ENCODE assay signal across 16 cellular contexts in the genomic region with DNA sequence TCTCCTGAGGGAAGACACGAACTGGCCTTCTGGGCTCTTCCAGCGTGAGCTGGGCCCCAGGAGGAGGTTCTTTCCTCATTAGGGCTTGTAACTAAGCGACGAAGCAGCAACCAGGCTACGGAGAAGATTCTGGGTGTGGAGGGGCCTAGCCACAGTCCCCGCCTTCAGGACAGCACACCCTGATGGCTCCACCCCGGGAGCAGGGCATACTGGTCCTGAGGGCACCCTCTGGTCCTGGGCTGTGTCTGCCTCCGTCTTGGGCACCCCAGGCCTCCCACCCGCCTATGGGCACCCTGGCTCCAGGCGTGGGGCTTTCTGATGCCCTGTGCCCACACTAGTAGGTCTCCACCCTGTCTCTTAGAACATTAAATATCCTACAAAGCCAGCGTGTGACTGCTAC.
"Had no signal": no experiment of that assay in that cellular context is flagged by ENCODE, and none has a peak within 500 bp of the region (broad histone marks: within the 10 kb centered on the region; RNA-seq: fewer than 3 reads in every experiment).

No MANE protein-coding gene starts in this region.

- H3K4me3 ChIP-seq: spleen, tibial nerve had no signal

- H3K36me3 ChIP-seq: spleen, tibial nerve had no signal

- H3K4me3 Mint-ChIP-seq: activated CD8-positive, alpha-beta T cell treated with anti-CD3 and anti-CD28 coated beads, Interleukin-2, amount 10 ng/mL, durations not matched to agents 7 days and 5 days; activated T-helper 1 cell treated with anti-CD3 and anti-CD28 coated beads, Interleukin-12 subunit alpha, Interleukin-12 subunit beta, Interleukin-2, Interleukin-4 antibody, amounts not matched to agents 30 ng/mL and 10 ng/mL and 1 ng/mL, durations not matched to agents 14 hours and 24 hours and 36 hours; central memory CD8-positive, alpha-beta T cell; dendritic cell treated with granulocyte-macrophage colony-stimulating factor and Interleukin-4, amounts not matched to agents 40 ng/mL and 50 ng/mL, for 4 days; effector memory CD8-positive, alpha-beta T cell; nephron; stimulated activated naive B cell treated with anti-CD40 and anti-IgM and Interleukin-4, amounts not matched to agents 10 μg/mL and 1 μg/mL and 100 μg/mL, for 72 hours; T-helper 1 cell treated with Interleukin-12 subunit alpha and Interleukin-12 subunit beta and Interleukin-4 antibody, amounts not matched to agents 30 μg/mL and 1 μg/mL, for 36 hours had no signal

- H3K4me1 Mint-ChIP-seq: central memory CD8-positive, alpha-beta T cell; stimulated activated naive B cell treated with anti-CD40 and anti-IgM and Interleukin-4, amounts not matched to agents 10 μg/mL and 1 μg/mL and 100 μg/mL, for 72 hours had no signal

- DNase-seq: activated CD4-positive, alpha-beta T cell treated with anti-CD3 and anti-CD28 coated beads for 48 hours; activated CD8-positive, alpha-beta T cell treated with anti-CD3 and anti-CD28 coated beads, Interleukin-2, amount 10 ng/mL, durations not matched to agents 7 days and 5 days; activated naive CD4-positive, alpha-beta T cell treated with Interleukin-2 at 50 U/mL for 16 hours; effector memory CD8-positive, alpha-beta T cell; hippocampal formation; mammary epithelial cell; stimulated activated CD4-positive, alpha-beta T cell treated with anti-CD3 and anti-CD28 coated beads, Interleukin-1b, Interleukin-23, amount 100 ng/mL, for 48 hours; stimulated activated naive B cell treated with anti-CD40 and anti-IgM and Interleukin-4, amounts not matched to agents 10 μg/mL and 1 μg/mL and 100 μg/mL, for 72 hours had no signal

- H3K9me3 Mint-ChIP-seq: activated T-helper 1 cell treated with anti-CD3 and anti-CD28 coated beads, Interleukin-12 subunit alpha, Interleukin-12 subunit beta, Interleukin-2, Interleukin-4 antibody, amounts not matched to agents 30 ng/mL and 10 ng/mL and 1 ng/mL, durations not matched to agents 14 hours and 24 hours and 36 hours; central memory CD8-positive, alpha-beta T cell; dendritic cell treated with granulocyte-macrophage colony-stimulating factor and Interleukin-4, amounts not matched to agents 40 ng/mL and 50 ng/mL, for 4 days; effector memory CD8-positive, alpha-beta T cell; nephron; stimulated activated naive B cell treated with anti-CD40 and anti-IgM and Interleukin-4, amounts not matched to agents 10 μg/mL and 1 μg/mL and 100 μg/mL, for 72 hours; T-helper 1 cell treated with Interleukin-12 subunit alpha and Interleukin-12 subunit beta and Interleukin-4 antibody, amounts not matched to agents 30 μg/mL and 1 μg/mL, for 36 hours had no signal

- H3K4me1 ChIP-seq: parathyroid adenoma, spleen, tibial nerve had no signal

- ATAC-seq: activated CD8-positive, alpha-beta T cell treated with anti-CD3 and anti-CD28 coated beads, Interleukin-2, amount 10 ng/mL, durations not matched to agents 7 days and 5 days; effector memory CD8-positive, alpha-beta T cell; stimulated activated naive B cell treated with anti-CD40 and anti-IgM and Interleukin-4, amounts not matched to agents 10 μg/mL and 1 μg/mL and 100 μg/mL, for 72 hours had no signal

- H3K27ac Mint-ChIP-seq: activated CD8-positive, alpha-beta T cell treated with anti-CD3 and anti-CD28 coated beads, Interleukin-2, amount 10 ng/mL, durations not matched to agents 7 days and 5 days; activated T-helper 1 cell treated with anti-CD3 and anti-CD28 coated beads, Interleukin-12 subunit alpha, Interleukin-12 subunit beta, Interleukin-2, Interleukin-4 antibody, amounts not matched to agents 30 ng/mL and 10 ng/mL and 1 ng/mL, durations not matched to agents 14 hours and 24 hours and 36 hours; dendritic cell treated with granulocyte-macrophage colony-stimulating factor and Interleukin-4, amounts not matched to agents 40 ng/mL and 50 ng/mL, for 4 days; effector memory CD8-positive, alpha-beta T cell; nephron; stimulated activated naive B cell treated with anti-CD40 and anti-IgM and Interleukin-4, amounts not matched to agents 10 μg/mL and 1 μg/mL and 100 μg/mL, for 72 hours; T-helper 1 cell treated with Interleukin-12 subunit alpha and Interleukin-12 subunit beta and Interleukin-4 antibody, amounts not matched to agents 30 μg/mL and 1 μg/mL, for 36 hours had no signal

- H2AFZ ChIP-seq: parathyroid adenoma had no signal

- H3K79me2 ChIP-seq: parathyroid adenoma had no signal

- H3K27me3 Mint-ChIP-seq: central memory CD8-positive, alpha-beta T cell had no signal

- H3K27ac ChIP-seq: parathyroid adenoma, spleen, tibial nerve had no signal

- H3K36me3 Mint-ChIP-seq: stimulated activated naive B cell treated with anti-CD40 and anti-IgM and Interleukin-4, amounts not matched to agents 10 μg/mL and 1 μg/mL and 100 μg/mL, for 72 hours had no signal

- H3K9me3 ChIP-seq: spleen, tibial nerve had no signal

- H3K9ac ChIP-seq: parathyroid adenoma had no signal
